Comparison of ENCODE assay signal across 28 cellular contexts in genomic region chr7:23369695-23370404, GRCh38.
DNase-seq lines count a peak whose midpoint lies in the region; ATAC-seq and TF ChIP-seq lines count a peak whose summit lies in the region.
"Had no signal": no experiment of that assay in that cellular context is flagged by ENCODE, and none has a peak within 500 bp of the region (broad histone marks: within the 10 kb centered on the region; RNA-seq: fewer than 3 reads in every experiment).

No MANE protein-coding gene starts in this region.

- H3K27me3 ChIP-seq in neural cell (ENCODE audit: insufficient read depth, low read depth, low read length) = no peaks in the 10 kb centered on the region
- H3K27me3 ChIP-seq: BLaER1 treated with 17β-estradiol and CSF1 and Interleukin-3, amounts not matched to agents 10 nM and 100 nM; SJCRH30; thyroid gland had no signal

- BruUV-seq in Calu3 (replicated peaks; lab: Mats Ljungman, UMichigan) = no TSS peak

- TF ChIP-seq CTCF in Calu3 (IDR thresholded peaks at IDR 0.05; ENCODE audit: unreplicated experiment) = no peak
- TF ChIP-seq CTCF in WTC11 (IDR thresholded peaks at IDR 0.05) = no peak
- no peak for TF ChIP-seq CTCF in neural cell (IDR thresholded peaks at IDR 0.05; ENCODE audit: poor library complexity, severe bottlenecking)
- no peak for TF ChIP-seq CTCF in GM13976 (IDR thresholded peaks at IDR 0.05; ENCODE audit: borderline replicate concordance, control extremely low read depth, extremely low read depth, insufficient read depth, missing control alignments)

- in situ Hi-C loops in GM13976 (cut with MboI; ENCODE audit: low sequenced_read_pairs, unreplicated experiment) = no loop called here

- no peaks in the 10 kb centered on the region for H3K27me3 Mint-ChIP-seq in Calu3 (ENCODE audit: unreplicated experiment)
- H3K27me3 Mint-ChIP-seq in WTC11 (ENCODE audit: low read depth) = no peaks in the 10 kb centered on the region

- no peaks in the 10 kb centered on the region for H3K36me3 ChIP-seq in neural cell (ENCODE audit: insufficient read depth, low read length)
- H3K36me3 ChIP-seq: BLaER1 treated with 17β-estradiol and CSF1 and Interleukin-3, amounts not matched to agents 10 nM and 100 nM; prostate gland; thyroid gland had no signal

- peak; percentile 83 for TF ChIP-seq EP300 in neural cell (conservative IDR thresholded peaks at IDR 0.05; ENCODE audit: poor library complexity, severe bottlenecking)

- H3K36me3 Mint-ChIP-seq in Calu3 (ENCODE audit: insufficient read depth, unreplicated experiment) = peaks cover 37% of the 10 kb centered on the region
- H3K36me3 Mint-ChIP-seq in WTC11 = peaks cover 8% of the 10 kb centered on the region

- H3K4me3 Mint-ChIP-seq in Calu3 (ENCODE audit: low read depth, unreplicated experiment) (no peak overlapping the region), WTC11 (no peak overlapping the region)
- H3K4me3 Mint-ChIP-seq: activated CD4-positive, alpha-beta memory T cell treated with anti-CD3 and anti-CD28 coated beads, Interleukin-2, amount 10 ng/mL, durations not matched to agents 7 days and 5 days; activated naive CD4-positive, alpha-beta T cell treated with anti-CD3 and anti-CD28 coated beads for 36 hours; naive thymus-derived CD4-positive, alpha-beta T cell had no signal

- no peak for TF ChIP-seq RAD21 in neural cell (conservative IDR thresholded peaks at IDR 0.05)

- H3K9me3 Mint-ChIP-seq in Calu3 (ENCODE audit: low read depth, unreplicated experiment) = no peaks in the 10 kb centered on the region
- no peaks in the 10 kb centered on the region for H3K9me3 Mint-ChIP-seq in WTC11
- H3K9me3 Mint-ChIP-seq: activated CD4-positive, alpha-beta memory T cell treated with anti-CD3 and anti-CD28 coated beads, Interleukin-2, amount 10 ng/mL, durations not matched to agents 7 days and 5 days; activated naive CD4-positive, alpha-beta T cell treated with anti-CD3 and anti-CD28 coated beads for 36 hours; naive thymus-derived CD4-positive, alpha-beta T cell had no signal

- peak overlapping the region; percentile 36 for H3K27ac ChIP-seq in neural cell (ENCODE audit: low read length)
- H3K27ac ChIP-seq: BLaER1 treated with 17β-estradiol and CSF1 and Interleukin-3, amounts not matched to agents 10 nM and 100 nM; HL-60; prostate gland; SJCRH30; thyroid gland had no signal

- no peak for DNase-seq in Calu3
- DNase-seq in HT-29 (ENCODE audit: low spot score) = peak; percentile 35
- DNase-seq in WTC11 (ENCODE audit: low spot score) = no peak
- DNase-seq in GM13976 (ENCODE audit: low spot score) = no peak
- no peak for DNase-seq in NCI-H226
- DNase-seq in HuH-7.5 (ENCODE audit: low spot score) = no peak
- DNase-seq: activated CD4-positive, alpha-beta memory T cell treated with anti-CD3 and anti-CD28 coated beads, Interleukin-2, amount 10 ng/mL, durations not matched to agents 7 days and 5 days; activated CD8-positive, alpha-beta memory T cell treated with anti-CD3 and anti-CD28 coated beads, Interleukin-2, amount 50 U/mL, for 4 hours; activated naive CD4-positive, alpha-beta T cell treated with anti-CD3 and anti-CD28 coated beads for 36 hours; amygdala; H7; islet precursor cell; naive thymus-derived CD4-positive, alpha-beta T cell; NCI-H1436 treated with DMSO at 0.1 percent for 48 hours; NCI-H2081 treated with DMSO at 0.1 percent for 48 hours; NCI-H345; NCI-H69; nucleus accumbens; SJCRH30; stimulated activated CD4-positive, alpha-beta T cell treated with anti-CD3 and anti-CD28 coated beads, Interleukin-12 subunit alpha, Interleukin-12 subunit beta, amount 100 ng/mL, for 4 hours; stimulated activated CD4-positive, alpha-beta T cell treated with anti-CD3 and anti-CD28 coated beads, Interleukin-2, amount 100 ng/mL, for 48 hours; thyroid gland had no signal

- no peak overlapping the region for H3K9ac ChIP-seq in neural cell (ENCODE audit: low read length)
- H3K9ac ChIP-seq: BLaER1 treated with 17β-estradiol and CSF1 and Interleukin-3, amounts not matched to agents 10 nM and 100 nM had no signal

- no peak overlapping the region for H3K4me2 ChIP-seq in neural cell (ENCODE audit: low read length)
- H3K4me2 ChIP-seq: BLaER1 treated with 17β-estradiol and CSF1 and Interleukin-3, amounts not matched to agents 10 nM and 100 nM had no signal

- CTCF ChIA-PET in Calu3 (lab: Charles Lee) (interaction anchor here (1.0 to 1.4 kb wide), 4 partner anchors 11 to 96 kb away, joined by 3 to 5 read pairs (median 4); no protein-coding TSS in a partner anchor), WTC11 (lab: Charles Lee) (no interaction called here)

- no peak overlapping the region for H2AFZ ChIP-seq in neural cell (ENCODE audit: low read depth, low read length)

- peaks cover 28% of the 10 kb centered on the region for H3K79me2 ChIP-seq in neural cell (replicated peaks; ENCODE audit: insufficient read depth, low read length)

- no peaks in the 10 kb centered on the region for H3F3A ChIP-seq in neural cell (ENCODE audit: insufficient read depth, low read length, poor library complexity, severe bottlenecking)

- no peak for ATAC-seq in WTC11
- ATAC-seq: activated CD4-positive, CD25-positive, alpha-beta regulatory T cell treated with anti-CD3 and anti-CD28 coated beads, Interleukin-2, amount 50 U/mL, for 24 hours; naive thymus-derived CD4-positive, alpha-beta T cell; sciatic nerve had no signal

- H3K9me2 ChIP-seq in neural cell (ENCODE audit: insufficient read depth, low read length) = no peaks in the 10 kb centered on the region

- POLR2A ChIA-PET in WTC11 (lab: Charles Lee) = no interaction called here

- no peaks in the 10 kb centered on the region for H4K20me1 ChIP-seq in neural cell (ENCODE audit: insufficient read depth)
- H4K20me1 ChIP-seq: BLaER1 treated with 17β-estradiol and CSF1 and Interleukin-3, amounts not matched to agents 10 nM and 100 nM had no signal

- H3K9me3 ChIP-seq in neural cell (ENCODE audit: low read length) = no peaks in the 10 kb centered on the region
- H3K9me3 ChIP-seq: BLaER1 treated with 17β-estradiol and CSF1 and Interleukin-3, amounts not matched to agents 10 nM and 100 nM; prostate gland; SJCRH30; thyroid gland had no signal

- intact Hi-C loops in Calu3 (cut with micrococcal nuclease; ENCODE audit: unreplicated experiment) = no loop called here

- peak overlapping the region; percentile 28 for H3K27ac Mint-ChIP-seq in Calu3 (ENCODE audit: unreplicated experiment)
- peak overlapping the region; percentile 15; the same call in 1 of the 2 replicates for H3K27ac Mint-ChIP-seq in WTC11
- H3K27ac Mint-ChIP-seq: activated CD4-positive, alpha-beta memory T cell treated with anti-CD3 and anti-CD28 coated beads, Interleukin-2, amount 10 ng/mL, durations not matched to agents 7 days and 5 days; activated naive CD4-positive, alpha-beta T cell treated with anti-CD3 and anti-CD28 coated beads for 36 hours had no signal

- peak overlapping the region; percentile 19 for H3K4me3 ChIP-seq in neural cell (ENCODE audit: low read length)
- H3K4me3 ChIP-seq: BLaER1 treated with 17β-estradiol and CSF1 and Interleukin-3, amounts not matched to agents 10 nM and 100 nM; prostate gland; SJCRH30; thyroid gland had no signal

- H3K4me1 Mint-ChIP-seq in Calu3 (ENCODE audit: low read depth, unreplicated experiment) = peaks cover 50% of the 10 kb centered on the region
- H3K4me1 Mint-ChIP-seq in WTC11 = peaks cover 35% of the 10 kb centered on the region

TF ChIP-seq in WTC11, 78 proteins besides CTCF, POLR2A, EP300 and RAD21 (continues in another document):
- TF ChIP-seq ZNF423 (CRISPR knock-in tag; IDR thresholded peaks at IDR 0.05) (no peak), FOXP4 (CRISPR knock-in tag; IDR thresholded peaks at IDR 0.05) (no peak)

TF ChIP-seq in neural cell, 6 proteins besides CTCF, POLR2A, EP300 and RAD21:
- TF ChIP-seq TAF1 (IDR thresholded peaks at IDR 0.05; ENCODE audit: low read depth) (no peak), POLR2AphosphoS5 (IDR thresholded peaks at IDR 0.05) (peak; percentile 79), SMC3 (conservative IDR thresholded peaks at IDR 0.05; ENCODE audit: poor library complexity) (no peak), EZH2 (IDR thresholded peaks at IDR 0.05; ENCODE audit: borderline replicate concordance, insufficient read depth, low read length, poor library complexity, severe bottlenecking) (no peak)
